ENCODE assay signal across 2 cellular contexts in the genomic region with DNA sequence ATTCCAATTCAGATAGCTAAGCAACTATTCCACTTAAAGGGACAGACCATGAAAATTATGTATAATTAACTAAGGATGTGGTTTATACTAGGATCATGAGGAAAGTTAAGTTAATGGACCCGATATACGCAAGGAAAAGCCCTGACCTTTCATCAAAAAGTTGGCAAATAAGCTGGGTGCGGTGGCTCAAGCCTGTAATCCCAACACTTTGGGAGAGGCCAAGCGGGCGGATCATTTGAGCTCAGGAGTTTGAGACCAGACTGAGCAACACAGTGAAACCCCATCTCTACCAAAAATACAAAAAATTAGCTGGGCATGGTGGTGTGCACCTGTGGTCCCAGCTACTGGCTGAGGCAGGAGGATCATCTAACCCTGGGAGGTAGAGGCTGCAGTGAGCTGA.
TF ChIP-seq lines count a peak whose summit lies in the region.

No MANE protein-coding gene starts in this region.

TF ChIP-seq in liver, 16 proteins besides CTCF, POLR2A, EP300 and RAD21:
- TF ChIP-seq GABPA (IDR thresholded peaks at IDR 0.05 in 1 of 2, conservative IDR thresholded peaks at IDR 0.05 in 1 of 2) = no peak
- no peak for TF ChIP-seq FOXA2 (IDR thresholded peaks at IDR 0.05)
- TF ChIP-seq RXRA (IDR thresholded peaks at IDR 0.05) = peak in 1 of 2 donors; percentile 15
- TF ChIP-seq HNF4A (conservative IDR thresholded peaks at IDR 0.05) = peak; percentile 20 to 23
- TF ChIP-seq NR2F2 (IDR thresholded peaks at IDR 0.05) = no peak

TF ChIP-seq in HepG2, 621 proteins besides CTCF, POLR2A, EP300 and RAD21:
- TF ChIP-seq HMG20B (CRISPR knock-in tag; conservative IDR thresholded peaks at IDR 0.05) (no peak), ZNF329 (CRISPR knock-in tag; IDR thresholded peaks at IDR 0.05; ENCODE audit: low read depth) (no peak), NFE2L2 (IDR thresholded peaks at IDR 0.05; ENCODE audit: low read length) (no peak), ZNF639 (CRISPR knock-in tag; conservative IDR thresholded peaks at IDR 0.05) (no peak), CEBPB (IDR thresholded peaks at IDR 0.05; ENCODE audit: borderline replicate concordance, low read depth, low read length) (no peak), ZNF17 (CRISPR knock-in tag; IDR thresholded peaks at IDR 0.05) (no peak), ZEB1 (IDR thresholded peaks at IDR 0.05; ENCODE audit: insufficient replicate concordance, low read depth) (no peak), SRSF1 (optimal IDR thresholded peaks at IDR 0.05; ENCODE audit: low read depth, low read length) (no peak), ZNF788 (CRISPR knock-in tag; IDR thresholded peaks at IDR 0.05; ENCODE audit: borderline replicate concordance) (no peak), MAZ (IDR thresholded peaks at IDR 0.05; ENCODE audit: borderline replicate concordance, low read depth, low read length) (no peak), MAZ (CRISPR knock-in tag; IDR thresholded peaks at IDR 0.05; ENCODE audit: low read depth) (no peak), ETV5 (CRISPR knock-in tag; IDR thresholded peaks at IDR 0.05; ENCODE audit: borderline replicate concordance) (no peak)
- TF ChIP-seq, protein P1, sequence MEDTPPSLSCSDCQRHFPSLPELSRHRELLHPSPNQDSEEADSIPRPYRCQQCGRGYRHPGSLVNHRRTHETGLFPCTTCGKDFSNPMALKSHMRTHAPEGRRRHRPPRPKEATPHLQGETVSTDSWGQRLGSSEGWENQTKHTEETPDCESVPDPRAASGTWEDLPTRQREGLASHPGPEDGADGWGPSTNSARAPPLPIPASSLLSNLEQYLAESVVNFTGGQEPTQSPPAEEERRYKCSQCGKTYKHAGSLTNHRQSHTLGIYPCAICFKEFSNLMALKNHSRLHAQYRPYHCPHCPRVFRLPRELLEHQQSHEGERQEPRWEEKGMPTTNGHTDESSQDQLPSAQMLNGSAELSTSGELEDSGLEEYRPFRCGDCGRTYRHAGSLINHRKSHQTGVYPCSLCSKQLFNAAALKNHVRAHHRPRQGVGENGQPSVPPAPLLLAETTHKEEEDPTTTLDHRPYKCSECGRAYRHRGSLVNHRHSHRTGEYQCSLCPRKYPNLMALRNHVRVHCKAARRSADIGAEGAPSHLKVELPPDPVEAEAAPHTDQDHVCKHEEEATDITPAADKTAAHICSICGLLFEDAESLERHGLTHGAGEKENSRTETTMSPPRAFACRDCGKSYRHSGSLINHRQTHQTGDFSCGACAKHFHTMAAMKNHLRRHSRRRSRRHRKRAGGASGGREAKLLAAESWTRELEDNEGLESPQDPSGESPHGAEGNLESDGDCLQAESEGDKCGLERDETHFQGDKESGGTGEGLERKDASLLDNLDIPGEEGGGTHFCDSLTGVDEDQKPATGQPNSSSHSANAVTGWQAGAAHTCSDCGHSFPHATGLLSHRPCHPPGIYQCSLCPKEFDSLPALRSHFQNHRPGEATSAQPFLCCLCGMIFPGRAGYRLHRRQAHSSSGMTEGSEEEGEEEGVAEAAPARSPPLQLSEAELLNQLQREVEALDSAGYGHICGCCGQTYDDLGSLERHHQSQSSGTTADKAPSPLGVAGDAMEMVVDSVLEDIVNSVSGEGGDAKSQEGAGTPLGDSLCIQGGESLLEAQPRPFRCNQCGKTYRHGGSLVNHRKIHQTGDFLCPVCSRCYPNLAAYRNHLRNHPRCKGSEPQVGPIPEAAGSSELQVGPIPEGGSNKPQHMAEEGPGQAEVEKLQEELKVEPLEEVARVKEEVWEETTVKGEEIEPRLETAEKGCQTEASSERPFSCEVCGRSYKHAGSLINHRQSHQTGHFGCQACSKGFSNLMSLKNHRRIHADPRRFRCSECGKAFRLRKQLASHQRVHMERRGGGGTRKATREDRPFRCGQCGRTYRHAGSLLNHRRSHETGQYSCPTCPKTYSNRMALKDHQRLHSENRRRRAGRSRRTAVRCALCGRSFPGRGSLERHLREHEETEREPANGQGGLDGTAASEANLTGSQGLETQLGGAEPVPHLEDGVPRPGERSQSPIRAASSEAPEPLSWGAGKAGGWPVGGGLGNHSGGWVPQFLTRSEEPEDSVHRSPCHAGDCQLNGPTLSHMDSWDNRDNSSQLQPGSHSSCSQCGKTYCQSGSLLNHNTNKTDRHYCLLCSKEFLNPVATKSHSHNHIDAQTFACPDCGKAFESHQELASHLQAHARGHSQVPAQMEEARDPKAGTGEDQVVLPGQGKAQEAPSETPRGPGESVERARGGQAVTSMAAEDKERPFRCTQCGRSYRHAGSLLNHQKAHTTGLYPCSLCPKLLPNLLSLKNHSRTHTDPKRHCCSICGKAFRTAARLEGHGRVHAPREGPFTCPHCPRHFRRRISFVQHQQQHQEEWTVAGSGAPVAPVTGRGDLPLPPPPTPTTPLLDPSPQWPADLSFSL (CRISPR knock-in tag; IDR thresholded peaks at IDR 0.05) = no peak
